In genomic region chr11:6608011-6608410, GRCh38 we compare ENCODE assay signal across 11 cellular contexts. TPM values are rescaled to one million over a fixed set of nuclear protein-coding genes. Genes with fewer than 3 reads are reported as not detected.
DNase-seq lines count a peak whose midpoint lies in the region; ATAC-seq and TF ChIP-seq lines count a peak whose summit lies in the region.
"Had no signal": no experiment of that assay in that cellular context is flagged by ENCODE, and none has a peak within 500 bp of the region (broad histone marks: within the 10 kb centered on the region; RNA-seq: fewer than 3 reads in every experiment).

No MANE protein-coding gene starts in this region.

- peak overlapping the region; percentile 87 for H3K4me2 ChIP-seq in hepatocyte

- H4K20me1 ChIP-seq in hepatocyte (ENCODE audit: insufficient read depth, poor library complexity, severe bottlenecking), result no peaks in the 10 kb centered on the region

- H3K27ac Mint-ChIP-seq in activated CD4-positive, alpha-beta T cell treated with anti-CD3 and anti-CD28 coated beads, Interleukin-2, amount 10 ng/mL, durations not matched to agents 24 days and 14 days, result peak overlapping the region; percentile 87
- H3K27ac Mint-ChIP-seq in activated CD8-positive, alpha-beta T cell treated with anti-CD3 and anti-CD28 coated beads for 36 hours, result peak overlapping the region; percentile 72

- peak overlapping the region; percentile 69 for H3K4me3 Mint-ChIP-seq in activated CD4-positive, alpha-beta T cell treated with anti-CD3 and anti-CD28 coated beads, Interleukin-2, amount 10 ng/mL, durations not matched to agents 24 days and 14 days
- H3K4me3 Mint-ChIP-seq in activated CD8-positive, alpha-beta T cell treated with anti-CD3 and anti-CD28 coated beads for 36 hours, result no peak overlapping the region

- H3K36me3 Mint-ChIP-seq in activated CD4-positive, alpha-beta T cell treated with anti-CD3 and anti-CD28 coated beads, Interleukin-2, amount 10 ng/mL, durations not matched to agents 24 days and 14 days (ENCODE audit: low read depth), result peaks cover 46% of the 10 kb centered on the region
- peaks cover 49% of the 10 kb centered on the region for H3K36me3 Mint-ChIP-seq in activated CD8-positive, alpha-beta T cell treated with anti-CD3 and anti-CD28 coated beads for 36 hours (ENCODE audit: low read depth)

- no peaks in the 10 kb centered on the region for H3K36me3 ChIP-seq in hepatocyte (replicated peaks; ENCODE audit: insufficient read depth, low read depth)

- POLR2A ChIA-PET in activated CD8-positive, alpha-beta T cell treated with anti-CD3 and anti-CD28 coated beads for 36 hours (lab: Charles Lee), result interaction anchor here (1.1 to 7.8 kb wide), 5 partner anchors 11 to 138 kb away, joined by 3 to 48 read pairs (median 3); partner anchors contain the start of genes MRPL17, TIMM10B and TPP1

- no peak for DNase-seq in activated CD4-positive, alpha-beta T cell treated with anti-CD3 and anti-CD28 coated beads, Interleukin-2, amount 10 ng/mL, durations not matched to agents 24 days and 14 days
- DNase-seq in activated CD4-positive, alpha-beta T cell treated with anti-CD3 and anti-CD28 coated beads, Interleukin-2, amount 50 U/mL, for 4 hours, result no peak
- no peak for DNase-seq in activated CD8-positive, alpha-beta T cell treated with anti-CD3 and anti-CD28 coated beads for 36 hours
- DNase-seq in hepatocyte (ENCODE audit: low spot score) (no peak), NCI-H1436 treated with DMSO at 0.1 percent for 48 hours (lab: John Stamatoyannopoulos, UW) (no peak), pons (ENCODE audit: low spot score) (no peak)
- peak; percentile 22 for DNase-seq in stimulated activated CD8-positive, alpha-beta memory T cell treated with anti-CD3 and anti-CD28 coated beads, Interleukin-4, amount 100 ng/mL, for 48 hours
- DNase-seq: activated gamma-delta T cell treated with Interleukin-2 at 50 U/mL for 16 hours, KG1, mesendoderm had no signal

- peaks cover 27% of the 10 kb centered on the region for H3K4me1 ChIP-seq in hepatocyte (ENCODE audit: insufficient read depth)

- H3K79me2 ChIP-seq in hepatocyte, result peaks cover 62% of the 10 kb centered on the region

- peak overlapping the region; percentile 98 for H3K27ac ChIP-seq in hepatocyte

- no peak for ATAC-seq in activated CD8-positive, alpha-beta T cell treated with anti-CD3 and anti-CD28 coated beads for 36 hours
- no peak for ATAC-seq in HG02981 (IDR thresholded peaks at IDR 0.05; ENCODE audit: unreplicated experiment)

- no peak overlapping the region for H2AFZ ChIP-seq in hepatocyte

- H3K9me2 ChIP-seq in hepatocyte (replicated peaks; ENCODE audit: insufficient read depth), result no peaks in the 10 kb centered on the region

- no peaks in the 10 kb centered on the region for H3K9me3 ChIP-seq in hepatocyte (ENCODE audit: low read depth)

- peaks cover 40% of the 10 kb centered on the region for H3K4me1 Mint-ChIP-seq in activated CD4-positive, alpha-beta T cell treated with anti-CD3 and anti-CD28 coated beads, Interleukin-2, amount 10 ng/mL, durations not matched to agents 24 days and 14 days
- peaks cover 50% of the 10 kb centered on the region for H3K4me1 Mint-ChIP-seq in activated CD8-positive, alpha-beta T cell treated with anti-CD3 and anti-CD28 coated beads for 36 hours (ENCODE audit: low read depth)

- no peaks in the 10 kb centered on the region for H3K27me3 ChIP-seq in hepatocyte

- no peaks in the 10 kb centered on the region for H3K27me3 Mint-ChIP-seq in activated CD4-positive, alpha-beta T cell treated with anti-CD3 and anti-CD28 coated beads, Interleukin-2, amount 10 ng/mL, durations not matched to agents 24 days and 14 days
- H3K27me3 Mint-ChIP-seq in activated CD8-positive, alpha-beta T cell treated with anti-CD3 and anti-CD28 coated beads for 36 hours, result no peaks in the 10 kb centered on the region

- H3K9me3 Mint-ChIP-seq in activated CD4-positive, alpha-beta T cell treated with anti-CD3 and anti-CD28 coated beads, Interleukin-2, amount 10 ng/mL, durations not matched to agents 24 days and 14 days, result no peaks in the 10 kb centered on the region
- H3K9me3 Mint-ChIP-seq in activated CD8-positive, alpha-beta T cell treated with anti-CD3 and anti-CD28 coated beads for 36 hours, result no peaks in the 10 kb centered on the region

- CTCF ChIA-PET in activated CD8-positive, alpha-beta T cell treated with anti-CD3 and anti-CD28 coated beads for 36 hours (lab: Charles Lee), result interaction anchor here (1.3 to 1.7 kb wide), 3 partner anchors 75 to 147 kb away, joined by 4 to 7 read pairs (median 5); partner anchors contain the start of gene MRPL17

- no peak for TF ChIP-seq CTCF in activated CD8-positive, alpha-beta T cell treated with anti-CD3 and anti-CD28 coated beads for 36 hours (IDR thresholded peaks at IDR 0.05)
- TF ChIP-seq CTCF in hepatocyte (IDR thresholded peaks at IDR 0.05; ENCODE audit: poor library complexity), result no peak

- H3K4me3 ChIP-seq in hepatocyte, result no peak overlapping the region

- 93% methylated on average over 9 of the region's 9 CpGs for WGBS in hepatocyte (ENCODE audit: low lambda C conversion rate, missing lambda C conversion rate)

- intact Hi-C loops in activated CD4-positive, alpha-beta T cell treated with anti-CD3 and anti-CD28 coated beads, Interleukin-2, amount 10 ng/mL, durations not matched to agents 24 days and 14 days (cut with micrococcal nuclease), result loop anchor here (10.0 kb wide), 1 partner anchor 193 kb away; the partner anchor contains the start of gene APBB1
- intact Hi-C loops in activated CD8-positive, alpha-beta T cell treated with anti-CD3 and anti-CD28 coated beads for 36 hours (cut with micrococcal nuclease), result loop anchor here (10.0 kb wide), 2 partner anchors 47 to 213 kb away; partner anchors contain the start of genes DCHS1 and SMPD1

RNA-seq across cellular contexts. Expression of gene TAF10, which starts 4.0 kb away (rescaled TPM):
- 140 and 141 TPM in 2 replicates for total RNA-seq in activated CD4-positive, alpha-beta T cell treated with anti-CD3 and anti-CD28 coated beads, Interleukin-2, amount 10 ng/mL, durations not matched to agents 24 days and 14 days
- total RNA-seq in activated CD8-positive, alpha-beta T cell treated with anti-CD3 and anti-CD28 coated beads for 36 hours, result 100 to 1,000 TPM; 151 to 160 TPM
- 29.5 and 33.3 TPM in 2 replicates for total RNA-seq in hepatocyte
- 248 and 295 TPM in 2 replicates for polyA plus RNA-seq in hepatocyte

RNA-seq across cellular contexts. Expression of gene ILK, which starts 4.4 kb away (rescaled TPM):
- 89.6 and 92.4 TPM in 2 replicates for total RNA-seq in activated CD4-positive, alpha-beta T cell treated with anti-CD3 and anti-CD28 coated beads, Interleukin-2, amount 10 ng/mL, durations not matched to agents 24 days and 14 days
- total RNA-seq in activated CD8-positive, alpha-beta T cell treated with anti-CD3 and anti-CD28 coated beads for 36 hours, result 10 to 100 TPM; 70.6 to 71.7 TPM
- 110 and 114 TPM in 2 replicates for total RNA-seq in hepatocyte
- 126 and 135 TPM in 2 replicates for polyA plus RNA-seq in hepatocyte

RNA-seq across cellular contexts. Expression of gene RRP8, which starts 4.6 kb away (rescaled TPM):
- 41.5 and 43.8 TPM in 2 replicates for total RNA-seq in activated CD4-positive, alpha-beta T cell treated with anti-CD3 and anti-CD28 coated beads, Interleukin-2, amount 10 ng/mL, durations not matched to agents 24 days and 14 days
- total RNA-seq in activated CD8-positive, alpha-beta T cell treated with anti-CD3 and anti-CD28 coated beads for 36 hours, result 10 to 100 TPM; 39.6 to 43.1 TPM
- 15.3 and 18.0 TPM in 2 replicates for total RNA-seq in hepatocyte
- polyA plus RNA-seq in hepatocyte, result 26.1 and 27.8 TPM in 2 replicates

RNA-seq across cellular contexts. Expression of gene TPP1, which starts 11.2 kb away (rescaled TPM):
- 32.2 and 35.2 TPM in 2 replicates for total RNA-seq in activated CD4-positive, alpha-beta T cell treated with anti-CD3 and anti-CD28 coated beads, Interleukin-2, amount 10 ng/mL, durations not matched to agents 24 days and 14 days
- 10 to 100 TPM; 28.1 to 31.4 TPM for total RNA-seq in activated CD8-positive, alpha-beta T cell treated with anti-CD3 and anti-CD28 coated beads for 36 hours
- total RNA-seq in hepatocyte, result 68.4 and 105 TPM in 2 replicates
- polyA plus RNA-seq in hepatocyte, result 170 and 185 TPM in 2 replicates

RNA-seq across cellular contexts. Expression of gene DCHS1, which starts 47.6 kb away (rescaled TPM):
- total RNA-seq in activated CD4-positive, alpha-beta T cell treated with anti-CD3 and anti-CD28 coated beads, Interleukin-2, amount 10 ng/mL, durations not matched to agents 24 days and 14 days, result 0.35 and 0.36 TPM in 2 replicates
- 1 to 10 TPM; 1.6 TPM for total RNA-seq in activated CD8-positive, alpha-beta T cell treated with anti-CD3 and anti-CD28 coated beads for 36 hours
- 8.5 and 15.2 TPM in 2 replicates for total RNA-seq in hepatocyte
- 6.3 and 8.0 TPM in 2 replicates for polyA plus RNA-seq in hepatocyte
